9 cellular contexts compared by ENCODE assay signal in genomic region chr5:157740211-157740610, GRCh38. TPM values are rescaled to one million over a fixed set of nuclear protein-coding genes. Genes with fewer than 3 reads are reported as not detected.
A peak's percentile ranks its signal among the peaks of the same experiment; 100 is the strongest.
DNase-seq lines count a peak whose midpoint lies in the region; FAIRE-seq and TF ChIP-seq lines count a peak whose summit lies in the region.
"Had no signal": no experiment of that assay in that cellular context is flagged by ENCODE, and none has a peak within 500 bp of the region (broad histone marks: within the 10 kb centered on the region; RNA-seq: fewer than 3 reads in every experiment).

No MANE protein-coding gene starts in this region.

- H3K27ac Mint-ChIP-seq in CD4-positive, alpha-beta memory T cell, result peak overlapping the region in 4 of 7 donors; percentile 10 to 79 (median 41)

- peaks cover 17% of the 10 kb centered on the region for H3K36me3 ChIP-seq in CD4-positive, alpha-beta memory T cell (ENCODE audit: insufficient read depth, low read length)
- peaks cover 6% of the 10 kb centered on the region for H3K36me3 ChIP-seq in H7 (replicated peaks; ENCODE audit: control insufficient read depth, insufficient read depth, low read length)
- peaks cover 32% of the 10 kb centered on the region for H3K36me3 ChIP-seq in SU-DHL-6 (ENCODE audit: low read length)
- H3K36me3 ChIP-seq in keratinocyte (ENCODE audit: control insufficient read depth in 2 of 2, extremely low read depth in 1 of 2, insufficient read depth in 2 of 2, low read length in 2 of 2), result peaks cover 0 to 4% of the 10 kb centered on the region in 2 experiments

- no peak overlapping the region for H3K27ac ChIP-seq in CD4-positive, alpha-beta memory T cell (ENCODE audit: low read depth, low read length)
- H3K27ac ChIP-seq in SU-DHL-6 (ENCODE audit: low read depth, low read length), result no peak overlapping the region
- no peak overlapping the region for H3K27ac ChIP-seq in keratinocyte (ENCODE audit: control insufficient read depth, insufficient read depth, low read length)

- TF ChIP-seq CTCF in SU-DHL-6 (IDR thresholded peaks at IDR 0.05; ENCODE audit: insufficient read depth, low read length, poor library complexity, severe bottlenecking) (peak; percentile 57), keratinocyte (optimal IDR thresholded peaks at IDR 0.05 in 1 of 3, IDR thresholded peaks at IDR 0.05 in 1 of 3, conservative IDR thresholded peaks at IDR 0.05 in 1 of 3; ENCODE audit: extremely low read depth in 1 of 3, insufficient read depth in 2 of 3, low read length in 3 of 3) (peak; percentile 60 to 85 (median 62))

- no peaks in the 10 kb centered on the region for H3K27me3 ChIP-seq in CD4-positive, alpha-beta memory T cell (ENCODE audit: insufficient read depth, low read length)
- H3K27me3 ChIP-seq in H7 (ENCODE audit: control insufficient read depth, insufficient read depth, low read length), result peaks cover 9% of the 10 kb centered on the region
- no peaks in the 10 kb centered on the region for H3K27me3 ChIP-seq in SU-DHL-6 (ENCODE audit: low read length)
- no peaks in the 10 kb centered on the region for H3K27me3 ChIP-seq in keratinocyte (ENCODE audit: control insufficient read depth, extremely low read depth, insufficient read depth, low read length)

- CTCF ChIA-PET in CD4-positive, alpha-beta memory T cell (lab: Charles Lee; ENCODE audit: partially characterized antibody), result interaction anchor here (5.1 kb wide), 1 partner anchor 308 kb away, joined by 101 read pairs; no protein-coding TSS in a partner anchor

- no peaks in the 10 kb centered on the region for H4K20me1 ChIP-seq in SU-DHL-6 (ENCODE audit: low read depth, low read length)
- no peaks in the 10 kb centered on the region for H4K20me1 ChIP-seq in keratinocyte (ENCODE audit: control insufficient read depth, extremely low read depth, insufficient read depth, low read length)

- no peaks in the 10 kb centered on the region for H3K9me3 Mint-ChIP-seq in CD4-positive, alpha-beta memory T cell

- POLR2A ChIA-PET in CD4-positive, alpha-beta memory T cell (lab: Charles Lee; ENCODE audit: partially characterized antibody), result no interaction called here

- no peaks in the 10 kb centered on the region for H3K9me1 ChIP-seq in keratinocyte (ENCODE audit: control insufficient read depth, extremely low read depth, insufficient read depth, low read length)

- H3K79me2 ChIP-seq in SU-DHL-6 (ENCODE audit: insufficient read depth, low read length) (peaks cover 8% of the 10 kb centered on the region; the same call in 1 of the 2 replicates), keratinocyte (ENCODE audit: control insufficient read depth, insufficient read depth, low read length) (peaks cover 5% of the 10 kb centered on the region)

- no peak overlapping the region for H3K4me3 ChIP-seq in CD4-positive, alpha-beta memory T cell (ENCODE audit: low read length in 2 of 2)
- no peak overlapping the region for H3K4me3 ChIP-seq in H7 (ENCODE audit: insufficient read depth, low read depth, low read length)
- no peak overlapping the region for H3K4me3 ChIP-seq in SU-DHL-6 (ENCODE audit: insufficient read depth, low read length, poor library complexity, severe bottlenecking)
- H3K4me3 ChIP-seq in keratinocyte (ENCODE audit: control insufficient read depth in 2 of 3, extremely low read depth in 1 of 3, insufficient read depth in 2 of 3, low read depth in 1 of 3, low read length in 3 of 3), result no peak overlapping the region

- H3K4me1 Mint-ChIP-seq in CD4-positive, alpha-beta memory T cell, result peaks cover 16 to 22% (median 19%) of the 10 kb centered on the region in 4 donors

- DNase-seq in CD4-positive, alpha-beta memory T cell, result peak; percentile 39 to 49 (median 42)
- DNase-seq in H7 (peak; percentile 72), keratinocyte (ENCODE audit: low read depth, low spot score) (no peak), DMS79 treated with DMSO at 0.1 percent for 48 hours (lab: John Stamatoyannopoulos, UW) (no peak), A172 (ENCODE audit: low spot score) (no peak)
- no peak for DNase-seq in activated CD8-positive, alpha-beta memory T cell treated with anti-CD3 and anti-CD28 coated beads, Interleukin-2, amount 50 U/mL, for 48 hours
- no peak for DNase-seq in activated T-cell treated with anti-CD3 and anti-CD28 coated beads, Interleukin-2, amount 50 U/mL, for 1 hour
- DNase-seq: activated effector memory CD4-positive, alpha-beta T cell treated with Interleukin-2 at 50 U/mL for 16 hours had no signal

- dilution Hi-C loops in keratinocyte (cut with MboI; ENCODE audit: extremely low pct_ligation_motif_present, low sequenced_read_pairs), result no loop called here

- no peaks in the 10 kb centered on the region for H3K9me3 ChIP-seq in CD4-positive, alpha-beta memory T cell (ENCODE audit: control insufficient read depth in 1 of 2, low read length in 2 of 2)
- H3K9me3 ChIP-seq in SU-DHL-6 (ENCODE audit: insufficient read depth, low read length), result no peaks in the 10 kb centered on the region
- H3K9me3 ChIP-seq in keratinocyte (ENCODE audit: control insufficient read depth, low read depth, low read length), result no peaks in the 10 kb centered on the region

- H3K36me3 Mint-ChIP-seq in CD4-positive, alpha-beta memory T cell, result peaks cover 16 to 19% of the 10 kb centered on the region in 2 donors

- H3F3A ChIP-seq in SU-DHL-6 (ENCODE audit: insufficient read depth), result peaks cover 25% of the 10 kb centered on the region; the same call in 1 of the 2 replicates

- no peak for FAIRE-seq in keratinocyte (lab: Jason Lieb, UNC)

- H3K4me3 Mint-ChIP-seq in CD4-positive, alpha-beta memory T cell, result peak overlapping the region in 2 of 8 donors; percentile 45 to 60

- intact Hi-C loops in CD4-positive, alpha-beta memory T cell (cut with micrococcal nuclease), result loop anchor here (5.0 kb wide), 2 partner anchors 198 to 398 kb away; no protein-coding TSS in a partner anchor

- no peaks in the 10 kb centered on the region for H3K9me2 ChIP-seq in SU-DHL-6 (replicated peaks; ENCODE audit: insufficient read depth, low read length)

- peaks cover 17% of the 10 kb centered on the region for H3K4me1 ChIP-seq in CD4-positive, alpha-beta memory T cell (ENCODE audit: insufficient read depth, low read length)
- H3K4me1 ChIP-seq in keratinocyte (ENCODE audit: control insufficient read depth, extremely low read depth, insufficient read depth, low read length), result peaks cover 11% of the 10 kb centered on the region

- H3K27me3 Mint-ChIP-seq in CD4-positive, alpha-beta memory T cell, result no peaks in the 10 kb centered on the region

- H3K9ac ChIP-seq in SU-DHL-6 (ENCODE audit: low read length) (no peak overlapping the region), keratinocyte (ENCODE audit: control insufficient read depth, extremely low read depth, insufficient read depth, low read length) (no peak overlapping the region)

- H2AFZ ChIP-seq in SU-DHL-6 (ENCODE audit: low read depth, low read length, severe bottlenecking), result no peak overlapping the region
- no peak overlapping the region for H2AFZ ChIP-seq in keratinocyte (ENCODE audit: control insufficient read depth, low read length)

- H3K4me2 ChIP-seq in SU-DHL-6 (ENCODE audit: low read depth, low read length, poor library complexity, severe bottlenecking) (no peak overlapping the region), keratinocyte (ENCODE audit: control insufficient read depth, extremely low read depth, insufficient read depth, low read depth, low read length) (no peak overlapping the region)

RNA-seq across cellular contexts. Expression of gene LSM11, which starts 3.3 kb away (rescaled TPM):
- 1 to 10 TPM; 4.4 to 4.8 TPM for total RNA-seq in CD4-positive, alpha-beta memory T cell
- polyA plus RNA-seq in CD4-positive, alpha-beta memory T cell, result 1 to 10 TPM in 1 of 2 donors, under 1 TPM in 1; 0.57 to 1.0 TPM
- total RNA-seq in H7 (2014; rRNA removed; shearing (Covaris generic)), result 4.6 and 6.5 TPM in 2 replicates
- polyA plus RNA-seq in keratinocyte, result 2.1 to 2.7 TPM (median 2.3 TPM) in 3 replicates
- 0.40 TPM for polyA plus RNA-seq in keratinocyte (2011; ENCODE audit: low read depth)
- polyA plus RNA-seq in keratinocyte (2011; cell fraction: cytosol; rRNA removed), result 1.0 and 1.7 TPM in 2 replicates
- 3.2 and 4.3 TPM in 2 replicates for polyA plus RNA-seq in keratinocyte (2011; cell fraction: nucleus; rRNA removed)
- 1.7 and 1.8 TPM in 2 replicates for polyA plus RNA-seq in keratinocyte (2012; ENCODE audit: low replicate concordance)
- 0.98 to 4.5 TPM (median 1.9 TPM) in 3 replicates for polyA minus RNA-seq in keratinocyte
- 1.9 TPM for polyA minus RNA-seq in keratinocyte (2011; cell fraction: cytosol; rRNA and poly(A)+ RNA removed)
- 1.9 and 3.1 TPM in 2 replicates for polyA minus RNA-seq in keratinocyte (2011; cell fraction: nucleus; rRNA and poly(A)+ RNA removed)
- total RNA-seq in A172 (2014; rRNA removed; shearing (Covaris generic)), result 6.0 and 8.7 TPM in 2 replicates

RNA-seq across cellular contexts. Expression of gene THG1L, which starts 9.0 kb away (rescaled TPM):
- total RNA-seq in CD4-positive, alpha-beta memory T cell, result 10 to 100 TPM in 1 of 2 experiments, 1 to 10 TPM in 1; 9.1 to 10.5 TPM
- polyA plus RNA-seq in CD4-positive, alpha-beta memory T cell, result 1 to 10 TPM; 5.7 to 6.7 TPM
- 16.6 and 16.8 TPM in 2 replicates for total RNA-seq in H7 (2014; rRNA removed; shearing (Covaris generic))
- 15.9 to 23.4 TPM (median 18.4 TPM) in 3 replicates for polyA plus RNA-seq in keratinocyte
- 26.0 TPM for polyA plus RNA-seq in keratinocyte (2011; ENCODE audit: low read depth)
- 16.7 and 20.3 TPM in 2 replicates for polyA plus RNA-seq in keratinocyte (2011; cell fraction: cytosol; rRNA removed)
- polyA plus RNA-seq in keratinocyte (2011; cell fraction: nucleus; rRNA removed), result 14.7 and 15.4 TPM in 2 replicates
- 14.9 and 19.2 TPM in 2 replicates for polyA plus RNA-seq in keratinocyte (2012; ENCODE audit: low replicate concordance)
- polyA minus RNA-seq in keratinocyte, result 11.2 to 27.0 TPM (median 13.5 TPM) in 3 replicates
- polyA minus RNA-seq in keratinocyte (2011; cell fraction: cytosol; rRNA and poly(A)+ RNA removed), result 18.8 TPM
- polyA minus RNA-seq in keratinocyte (2011; cell fraction: nucleus; rRNA and poly(A)+ RNA removed), result 6.0 and 8.8 TPM in 2 replicates
- total RNA-seq in A172 (2014; rRNA removed; shearing (Covaris generic)), result 13.2 and 14.8 TPM in 2 replicates

Comparison
In these comparisons a context has a peak if more than half of its experiments do, and no peak if none do; other contexts are left out.
1. DNase-seq: peak in CD4-positive, alpha-beta memory T cell (5 of 5) and H7 (single experiment); none in keratinocyte (single experiment), activated CD8-positive, alpha-beta memory T cell treated with anti-CD3 and anti-CD28 coated beads, Interleukin-2, amount 50 U/mL, for 48 hours (single experiment), DMS79 treated with DMSO at 0.1 percent for 48 hours (single experiment), A172 (single experiment) and activated T-cell treated with anti-CD3 and anti-CD28 coated beads, Interleukin-2, amount 50 U/mL, for 1 hour (single experiment).